In the genomic region with DNA sequence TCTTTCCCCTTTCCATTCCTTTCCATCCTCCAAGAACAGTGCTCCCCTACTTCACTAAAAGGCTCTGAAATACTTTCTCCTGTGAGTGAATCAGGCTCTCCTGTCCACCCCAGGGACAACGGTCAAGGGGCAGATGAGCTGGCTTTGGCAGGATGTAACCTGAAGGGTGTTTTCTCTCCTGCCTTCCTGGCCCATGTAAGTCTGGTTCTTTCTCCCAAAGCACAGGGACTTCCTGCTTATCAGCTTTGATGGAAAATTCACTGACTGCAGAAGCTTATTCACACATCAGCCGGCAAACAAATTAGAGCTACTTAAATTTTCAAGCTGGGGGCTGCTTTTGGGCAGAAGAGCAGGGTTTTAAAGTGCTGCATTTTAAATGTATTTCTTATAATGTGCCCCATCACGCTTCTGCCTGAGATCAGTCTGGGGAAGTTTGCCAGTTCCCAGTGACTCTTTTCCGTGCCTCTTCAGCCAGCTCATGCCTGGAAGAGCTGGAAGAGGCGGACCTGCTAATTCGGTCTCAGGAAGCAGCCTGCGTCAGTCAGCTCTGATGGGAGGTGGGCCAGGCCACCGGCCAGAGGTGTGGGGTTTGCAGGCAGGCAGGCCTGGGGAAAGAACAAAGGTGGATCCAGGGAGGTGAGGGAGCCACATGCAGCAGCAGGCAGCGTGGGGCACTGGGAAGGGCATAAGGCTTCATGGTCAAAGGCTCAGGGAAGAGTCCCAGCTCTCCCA, we compare ENCODE assay signal across 14 cellular contexts.
DNase-seq lines count a peak whose midpoint lies in the region; ATAC-seq and TF ChIP-seq lines count a peak whose summit lies in the region.
"Had no signal": no experiment of that assay in that cellular context is flagged by ENCODE, and none has a peak within 500 bp of the region (broad histone marks: within the 10 kb centered on the region; RNA-seq: fewer than 3 reads in every experiment).

No MANE protein-coding gene starts in this region.

- H3F3A ChIP-seq in SK-N-SH (replicated peaks; ENCODE audit: insufficient read depth): no peaks in the 10 kb centered on the region

- no peak overlapping the region for H3K4me2 ChIP-seq in SK-N-SH
- H3K4me2 ChIP-seq in OCI-LY7 (ENCODE audit: low read length): no peak overlapping the region

- H3K36me3 ChIP-seq in SK-N-SH (replicated peaks in 1 of 2; ENCODE audit: control insufficient read depth in 1 of 2, insufficient read depth in 2 of 2, low read length in 1 of 2) (no peaks in the 10 kb centered on the region), vagina (no peaks in the 10 kb centered on the region), OCI-LY7 (ENCODE audit: insufficient read depth, low read length) (no peaks in the 10 kb centered on the region)

- no peak for TF ChIP-seq POLR2A in vagina (IDR thresholded peaks at IDR 0.05)

- H3K27ac ChIP-seq in SK-N-SH (ENCODE audit: low read depth in 2 of 2, low read length in 1 of 2) (peak overlapping the region in 1 of 2 experiments; percentile 43; a peak in 2 of 4 replicates), dorsolateral prefrontal cortex (peak overlapping the region in 36 of 59 donors; percentile 4 to 80 (median 52)), vagina (peak overlapping the region; percentile 30), OCI-LY7 (ENCODE audit: low read depth, low read length, poor library complexity, severe bottlenecking) (no peak overlapping the region)
- H3K27ac ChIP-seq: SK-N-MC had no signal

- no peak for TF ChIP-seq RAD21 in SK-N-SH (IDR thresholded peaks at IDR 0.05; ENCODE audit: low read length)

- H3K4me1 ChIP-seq in SK-N-SH (ENCODE audit: control insufficient read depth in 1 of 2, insufficient read depth in 2 of 2, low read depth in 1 of 2, low read length in 1 of 2): peaks cover 0 to 30% of the 10 kb centered on the region in 2 experiments; a peak in 2 of 4 replicates
- H3K4me1 ChIP-seq in vagina: peaks cover 32% of the 10 kb centered on the region
- no peaks in the 10 kb centered on the region for H3K4me1 ChIP-seq in OCI-LY7 (ENCODE audit: insufficient read depth, low read length, poor library complexity, severe bottlenecking)

- no peak overlapping the region for H3K9ac ChIP-seq in SK-N-SH

- BruUV-seq in OCI-LY7 (replicated peaks; lab: Mats Ljungman, UMichigan): no TSS peak

- no peak overlapping the region for H3K4me3 ChIP-seq in SK-N-SH (ENCODE audit: low read depth in 2 of 2, low read length in 1 of 2)
- no peak overlapping the region for H3K4me3 ChIP-seq in dorsolateral prefrontal cortex
- no peak overlapping the region for H3K4me3 ChIP-seq in vagina
- H3K4me3 ChIP-seq in OCI-LY7 (ENCODE audit: low read depth, low read length, poor library complexity, severe bottlenecking): no peak overlapping the region
- H3K4me3 ChIP-seq: SK-N-MC had no signal

- no peaks in the 10 kb centered on the region for H3K9me2 ChIP-seq in SK-N-SH
- no peaks in the 10 kb centered on the region for H3K9me2 ChIP-seq in OCI-LY7 (ENCODE audit: insufficient read depth, low read length)

- no peaks in the 10 kb centered on the region for H3K79me2 ChIP-seq in SK-N-SH (ENCODE audit: insufficient read depth)
- H3K79me2 ChIP-seq in OCI-LY7 (ENCODE audit: insufficient read depth, low read depth, low read length): no peaks in the 10 kb centered on the region

- H4K20me1 ChIP-seq in SK-N-SH (ENCODE audit: insufficient read depth) (no peaks in the 10 kb centered on the region), OCI-LY7 (ENCODE audit: insufficient read depth, low read length) (no peaks in the 10 kb centered on the region)

- no peaks in the 10 kb centered on the region for H3K27me3 ChIP-seq in SK-N-SH (ENCODE audit: insufficient read depth)
- no peaks in the 10 kb centered on the region for H3K27me3 ChIP-seq in dorsolateral prefrontal cortex
- no peaks in the 10 kb centered on the region for H3K27me3 ChIP-seq in vagina

- no peak; the same call in 2 of the 3 replicates for ATAC-seq in SK-N-SH treated with all-trans-retinoic acid at 6 μM for 48 hours
- ATAC-seq: activated CD8-positive, alpha-beta T cell treated with anti-CD3 and anti-CD28 coated beads for 36 hours; naive thymus-derived CD8-positive, alpha-beta T cell had no signal

- no peak for TF ChIP-seq EP300 in SK-N-SH (IDR thresholded peaks at IDR 0.05; ENCODE audit: borderline replicate concordance in 1 of 2, low read depth in 1 of 2, low read length in 1 of 2)

- POLR2A ChIA-PET in SK-N-SH (lab: Yijun Ruan, JAX): no interaction called here
- POLR2A ChIA-PET in OCI-LY7 (lab: Charles Lee): no interaction called here

- intact Hi-C loops in dorsolateral prefrontal cortex (cut with DNase I): no loop called here
- intact Hi-C loops in vagina (cut with DNase I): no loop called here
- intact Hi-C loops in OCI-LY7 (cut with micrococcal nuclease; ENCODE audit: unreplicated experiment): no loop called here

- CTCF ChIA-PET in SK-N-SH (lab: Yijun Ruan, JAX): interaction anchor here (0.6 to 2.8 kb wide), 4 partner anchors 29 to 372 kb away, joined by 3 to 15 read pairs (median 4); a partner anchor contains a TSS
- CTCF ChIA-PET in OCI-LY7 (lab: Charles Lee; ENCODE audit: unreplicated experiment): interaction anchor here (0.7 kb wide), 1 partner anchor 46 kb away, joined by 3 read pairs; no protein-coding TSS in a partner anchor

- TF ChIP-seq CTCF in SK-N-SH (IDR thresholded peaks at IDR 0.05): no peak
- TF ChIP-seq CTCF in dorsolateral prefrontal cortex (IDR thresholded peaks at IDR 0.05 in 54 of 56, conservative IDR thresholded peaks at IDR 0.05 in 2 of 56; ENCODE audit: low read depth in 1 of 56, partially characterized antibody in 56 of 56): no peak
- TF ChIP-seq CTCF in vagina (IDR thresholded peaks at IDR 0.05): no peak
- TF ChIP-seq CTCF in OCI-LY7 (conservative IDR thresholded peaks at IDR 0.05; ENCODE audit: low read length): no peak

- peak; percentile 53 for DNase-seq in SK-N-SH
- peak in 8 of 10 donors; percentile 7 to 80 (median 50) for DNase-seq in dorsolateral prefrontal cortex
- peak; percentile 22 for DNase-seq in inferior parietal cortex (ENCODE audit: extremely low spot score)
- no peak for DNase-seq in vagina (ENCODE audit: extremely low spot score in 2 of 2)
- no peak for DNase-seq in OCI-LY7 (ENCODE audit: low spot score)
- DNase-seq in NCI-H2029 (lab: John Stamatoyannopoulos, UW): no peak
- no peak for DNase-seq in NCI-H1417 treated with DMSO at 0.1 percent for 48 hours (lab: John Stamatoyannopoulos, UW)
- DNase-seq: 8988T; activated CD8-positive, alpha-beta T cell treated with anti-CD3 and anti-CD28 coated beads for 36 hours; GF-D8; naive thymus-derived CD8-positive, alpha-beta T cell; NCI-H187 treated with DMSO at 0.1 percent for 48 hours had no signal

- WGBS in SK-N-SH (ENCODE audit: low lambda C conversion rate): 20% methylated on average over 6 of the region's 9 CpGs

- H3K9me3 ChIP-seq in SK-N-SH (no peaks in the 10 kb centered on the region), vagina (no peaks in the 10 kb centered on the region), OCI-LY7 (ENCODE audit: low read length) (no peaks in the 10 kb centered on the region)

- H2AFZ ChIP-seq in SK-N-SH (ENCODE audit: low read depth) (no peak overlapping the region), OCI-LY7 (ENCODE audit: low read length) (no peak overlapping the region)

TF ChIP-seq in SK-N-SH, 30 proteins besides CTCF, POLR2A, EP300 and RAD21:
- no peak for TF ChIP-seq GABPA (IDR thresholded peaks at IDR 0.05; ENCODE audit: low read depth)

TF ChIP-seq in SK-N-SH treated with all-trans-retinoic acid at 6 μM for 48 hours, 23 proteins besides CTCF, POLR2A, EP300 and RAD21:
- TF ChIP-seq RARB (CRISPR knock-in tag; IDR thresholded peaks at IDR 0.05): no peak
- TF ChIP-seq ZNF8 (CRISPR knock-in tag; IDR thresholded peaks at IDR 0.05): no peak

Comparison
In these comparisons a context has a peak if more than half of its experiments do, and no peak if none do; other contexts are left out.
1. DNase-seq: peak in SK-N-SH (single experiment), dorsolateral prefrontal cortex (8 of 10) and inferior parietal cortex (single experiment); none in vagina (0 of 2), OCI-LY7 (single experiment), NCI-H2029 (single experiment) and NCI-H1417 treated with DMSO at 0.1 percent for 48 hours (single experiment).